In the genomic region with DNA sequence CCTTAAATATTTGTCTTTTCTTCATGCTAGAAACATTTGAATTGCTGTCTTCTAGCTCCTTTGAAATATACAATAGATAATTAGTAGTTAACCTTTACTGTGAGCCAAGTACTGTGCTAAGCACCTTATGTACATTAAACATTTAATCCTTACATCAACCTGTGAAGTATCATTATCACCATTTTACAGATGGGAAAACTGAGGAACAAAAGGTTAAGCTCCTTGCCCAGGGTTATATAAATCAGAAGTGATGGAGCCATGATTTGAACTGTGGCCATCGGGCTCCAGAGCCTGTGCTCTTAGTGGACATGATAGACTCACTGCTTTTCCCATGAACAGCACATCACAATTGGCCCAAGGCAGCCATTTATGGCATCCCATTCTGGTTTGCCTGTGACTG, we compare ENCODE assay signal across 18 cellular contexts.
DNase-seq lines count a peak whose midpoint lies in the region; ATAC-seq and TF ChIP-seq lines count a peak whose summit lies in the region.
"Had no signal": no experiment of that assay in that cellular context is flagged by ENCODE, and none has a peak within 500 bp of the region (broad histone marks: within the 10 kb centered on the region; RNA-seq: fewer than 3 reads in every experiment).

No MANE protein-coding gene starts in this region.

- BruUV-seq in Panc1 (replicated peaks; lab: Mats Ljungman, UMichigan), result no TSS peak

- CTCF ChIA-PET in Panc1 (lab: Charles Lee), result no interaction called here

- ATAC-seq in heart left ventricle (no peak), right cardiac atrium (no peak), Panc1 (no peak)
- ATAC-seq: A549; CD8-positive, alpha-beta T cell had no signal

- H3K36me3 ChIP-seq in heart left ventricle (no peaks in the 10 kb centered on the region), right atrium auricular region (no peaks in the 10 kb centered on the region), Panc1 (ENCODE audit: control insufficient read depth, insufficient read depth, low read length) (no peaks in the 10 kb centered on the region)
- H3K36me3 ChIP-seq: BLaER1 treated with 17β-estradiol and CSF1 and Interleukin-3, amounts not matched to agents 10 nM and 100 nM had no signal

- DNase-seq in heart left ventricle, result no peak
- no peak for DNase-seq in cardiac septum (ENCODE audit: low spot score)
- no peak for DNase-seq in right cardiac atrium
- no peak for DNase-seq in right atrium auricular region (ENCODE audit: low spot score)
- no peak for DNase-seq in Panc1 (ENCODE audit: low read depth, low spot score)
- peak; percentile 22 for DNase-seq in mesenteric fat pad (ENCODE audit: low spot score)
- no peak for DNase-seq in NCI-H1105 treated with DMSO at 0.1 percent for 48 hours (lab: John Stamatoyannopoulos, UW)
- DNase-seq: AML-193; Caco-2; Calu3; CD4-positive, alpha-beta T cell; CD8-positive, alpha-beta T cell; DMS79 treated with DMSO at 0.1 percent for 48 hours; GF-D8 had no signal

- in situ Hi-C loops in Panc1 (cut with HindIII; ENCODE audit: low pct_unique_long_range_greater_than_20kb, low sequenced_read_pairs), result no loop called here

- H3K27me3 ChIP-seq in heart left ventricle (no peaks in the 10 kb centered on the region), right cardiac atrium (ENCODE audit: control insufficient read depth, insufficient read depth) (no peaks in the 10 kb centered on the region), right atrium auricular region (no peaks in the 10 kb centered on the region), Panc1 (ENCODE audit: control insufficient read depth, insufficient read depth, low read length) (no peaks in the 10 kb centered on the region)
- H3K27me3 ChIP-seq: BLaER1 treated with 17β-estradiol and CSF1 and Interleukin-3, amounts not matched to agents 10 nM and 100 nM had no signal

- intact Hi-C loops in heart left ventricle (cut with DNase I), result loop anchor here in 7 of 10 donors (5.0 to 10.0 kb wide), 6 partner anchors 104 to 169 kb away; no protein-coding TSS in a partner anchor
- intact Hi-C loops in cardiac septum (cut with DNase I), result loop anchor here (5.0 kb wide), 1 partner anchor 169 kb away; no protein-coding TSS in a partner anchor
- intact Hi-C loops in right cardiac atrium (cut with DNase I), result loop anchor here in 3 of 4 donors (5.0 to 10.0 kb wide), 2 partner anchors 124 to 127 kb away; no protein-coding TSS in a partner anchor
- intact Hi-C loops in Panc1 (cut with micrococcal nuclease; ENCODE audit: unreplicated experiment), result no loop called here

- peaks cover 0 to 62% (median 27%) of the 10 kb centered on the region in 12 donors for H3K4me1 ChIP-seq in heart left ventricle
- peaks cover 13% of the 10 kb centered on the region for H3K4me1 ChIP-seq in right cardiac atrium (ENCODE audit: control insufficient read depth, insufficient read depth, low read length)
- peaks cover 0 to 48% of the 10 kb centered on the region in 2 donors for H3K4me1 ChIP-seq in right atrium auricular region
- H3K4me1 ChIP-seq in Panc1 (ENCODE audit: control insufficient read depth, insufficient read depth, low read length), result peaks cover 40% of the 10 kb centered on the region

- no peak for TF ChIP-seq POLR2A in heart left ventricle (IDR thresholded peaks at IDR 0.05)

- no peaks in the 10 kb centered on the region for H3K9me3 ChIP-seq in heart left ventricle
- H3K9me3 ChIP-seq in right cardiac atrium (ENCODE audit: control insufficient read depth, low read length), result no peaks in the 10 kb centered on the region
- H3K9me3 ChIP-seq in right atrium auricular region, result no peaks in the 10 kb centered on the region
- H3K9me3 ChIP-seq in Panc1 (ENCODE audit: control insufficient read depth, insufficient read depth, low read depth, low read length), result no peaks in the 10 kb centered on the region
- H3K9me3 ChIP-seq: A549; BLaER1 treated with 17β-estradiol and CSF1 and Interleukin-3, amounts not matched to agents 10 nM and 100 nM; Caco-2 had no signal

- POLR2A ChIA-PET in Panc1 (lab: Charles Lee), result no interaction called here

- H3K27ac ChIP-seq in heart left ventricle (peak overlapping the region in 8 of 12 donors; percentile 23 to 90 (median 87)), right cardiac atrium (ENCODE audit: low read length) (peak overlapping the region; percentile 24), right atrium auricular region (peak overlapping the region in 1 of 2 donors; percentile 90), Panc1 (ENCODE audit: low read length) (peak overlapping the region; percentile 86; the same call in 1 of the 2 replicates)
- H3K27ac ChIP-seq: 22Rv1; BLaER1 treated with 17β-estradiol and CSF1 and Interleukin-3, amounts not matched to agents 10 nM and 100 nM; C4-2B had no signal

- TF ChIP-seq CTCF in heart left ventricle (IDR thresholded peaks at IDR 0.05) (no peak), right atrium auricular region (IDR thresholded peaks at IDR 0.05) (no peak), Panc1 (IDR thresholded peaks at IDR 0.05) (no peak)

- WGBS in heart left ventricle, 4 donors, result 84 to 100% (median 95%) methylated on average over 1 of the region's 1 CpG
- 95% methylated on average over 1 of the region's 1 CpG for WGBS in right cardiac atrium

- no peak overlapping the region for H3K4me3 ChIP-seq in heart left ventricle
- H3K4me3 ChIP-seq in right cardiac atrium (ENCODE audit: low read length), result no peak overlapping the region
- no peak overlapping the region for H3K4me3 ChIP-seq in right atrium auricular region
- H3K4me3 ChIP-seq in Panc1 (ENCODE audit: low read depth in 2 of 2, low read length in 2 of 2), result no peak overlapping the region
- H3K4me3 ChIP-seq: A549; BLaER1 treated with 17β-estradiol and CSF1 and Interleukin-3, amounts not matched to agents 10 nM and 100 nM had no signal
